In the genomic region with DNA sequence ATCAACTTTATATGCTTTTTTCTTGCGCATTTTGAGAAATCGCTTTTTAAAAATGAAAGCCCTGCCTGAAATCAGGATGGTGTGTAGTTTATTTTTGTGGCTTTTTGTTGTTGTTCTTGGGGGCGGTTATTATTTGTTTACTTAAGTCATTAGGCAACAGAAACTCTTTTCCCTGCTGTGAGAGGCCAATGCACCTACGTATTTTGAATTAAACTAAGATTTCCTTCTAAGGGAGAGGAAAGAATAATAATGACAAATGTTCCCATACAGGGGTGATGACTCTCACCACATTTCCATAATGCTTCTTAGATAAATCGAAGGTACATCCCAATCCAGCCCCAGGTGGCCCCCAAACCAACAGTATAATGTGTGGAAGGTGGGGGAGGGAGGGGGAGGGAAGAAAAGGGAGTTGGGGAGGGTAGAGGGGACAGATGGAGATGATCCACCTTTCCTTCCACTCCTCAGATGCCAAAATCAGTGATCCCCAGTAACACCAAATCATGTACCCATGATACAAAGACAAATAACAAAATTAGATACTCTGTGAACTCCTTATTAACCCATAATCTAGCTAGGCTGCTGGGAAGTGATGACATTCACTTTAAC, we compare ENCODE assay signal across 1 cellular context.
TF ChIP-seq lines count a peak whose summit lies in the region.

No MANE protein-coding gene starts in this region.

TF ChIP-seq in H1, 55 proteins besides CTCF, POLR2A, EP300 and RAD21:
- TF ChIP-seq KDM1A (IDR thresholded peaks at IDR 0.05; ENCODE audit: borderline replicate concordance, low read length) (peak; percentile 52; the same call in 1 of the 2 replicates), CEBPB (IDR thresholded peaks at IDR 0.05; ENCODE audit: low read depth, low read length) (no peak), POLR2AphosphoS5 (IDR thresholded peaks at IDR 0.05; ENCODE audit: low read depth, low read length) (no peak), BACH1 (IDR thresholded peaks at IDR 0.05; ENCODE audit: low read length) (no peak), NANOG (IDR thresholded peaks at IDR 0.05; ENCODE audit: insufficient read depth, low read depth, low read length, poor library complexity, severe bottlenecking) (no peak), SP1 (IDR thresholded peaks at IDR 0.05; ENCODE audit: low read depth, low read length) (no peak)
- TF ChIP-seq, protein P1, sequence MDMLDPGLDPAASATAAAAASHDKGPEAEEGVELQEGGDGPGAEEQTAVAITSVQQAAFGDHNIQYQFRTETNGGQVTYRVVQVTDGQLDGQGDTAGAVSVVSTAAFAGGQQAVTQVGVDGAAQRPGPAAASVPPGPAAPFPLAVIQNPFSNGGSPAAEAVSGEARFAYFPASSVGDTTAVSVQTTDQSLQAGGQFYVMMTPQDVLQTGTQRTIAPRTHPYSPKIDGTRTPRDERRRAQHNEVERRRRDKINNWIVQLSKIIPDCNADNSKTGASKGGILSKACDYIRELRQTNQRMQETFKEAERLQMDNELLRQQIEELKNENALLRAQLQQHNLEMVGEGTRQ (IDR thresholded peaks at IDR 0.05; ENCODE audit: low read length) = no peak
